21 cellular contexts compared by ENCODE assay signal in the genomic region with DNA sequence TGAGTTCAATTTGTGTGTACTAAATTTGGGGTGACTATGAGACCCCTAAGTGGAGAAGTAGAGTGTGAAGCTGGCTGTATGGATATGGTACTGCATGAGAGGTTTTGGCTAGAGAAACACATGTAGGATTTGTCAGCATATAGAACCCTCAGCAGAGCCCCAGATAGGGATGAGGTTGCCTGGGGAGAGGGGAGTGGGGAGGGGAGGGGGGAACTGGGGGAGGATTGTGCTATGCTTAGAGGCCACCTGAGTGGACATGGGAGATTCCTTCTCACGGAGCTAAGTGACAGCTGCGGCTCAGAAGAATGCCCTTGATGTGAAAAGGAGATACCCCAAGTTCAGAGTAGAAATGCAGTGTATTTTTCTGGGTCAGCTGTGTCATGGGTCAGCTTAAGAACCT.
"Had no signal": no experiment of that assay in that cellular context is flagged by ENCODE, and none has a peak within 500 bp of the region (broad histone marks: within the 10 kb centered on the region; RNA-seq: fewer than 3 reads in every experiment).

No MANE protein-coding gene starts in this region.

- H3K4me1 Mint-ChIP-seq: neural progenitor cell had no signal

- H3K4me1 ChIP-seq: neural progenitor cell had no signal

- H3K4me3 Mint-ChIP-seq: immature natural killer cell; natural killer cell; neural progenitor cell; stimulated activated effector memory CD8-positive, alpha-beta T cell treated with anti-CD3 and anti-CD28 coated beads, Interleukin-12 subunit alpha, Interleukin-12 subunit beta, amount 100 ng/mL, for 72 hours; type B pancreatic cell had no signal

- H3K4me3 ChIP-seq: dorsolateral prefrontal cortex, gastroesophageal sphincter, neural progenitor cell, ovary, suprapubic skin, thyroid gland, uterus had no signal

- H3K27me3 Mint-ChIP-seq: type B pancreatic cell had no signal

- ATAC-seq: gastroesophageal sphincter; left colon; natural killer cell; right cardiac atrium; stimulated activated effector memory CD8-positive, alpha-beta T cell treated with anti-CD3 and anti-CD28 coated beads, Interleukin-12 subunit alpha, Interleukin-12 subunit beta, amount 100 ng/mL, for 72 hours; stimulated activated naive CD8-positive, alpha-beta T cell treated with anti-CD3 and anti-CD28 coated beads, Interleukin-15, Interleukin-2, amounts not matched to agents 100 U/mL and 50 U/mL, for 24 hours had no signal

- H3K27me3 ChIP-seq: dorsolateral prefrontal cortex, gastroesophageal sphincter, neural progenitor cell, ovary, suprapubic skin, thyroid gland, uterus had no signal

- H3K27ac Mint-ChIP-seq: natural killer cell, neural progenitor cell had no signal

- H3K36me3 Mint-ChIP-seq: natural killer cell, neural progenitor cell had no signal

- H3K36me3 ChIP-seq: neural progenitor cell, ovary, uterus had no signal

- H3K9me3 Mint-ChIP-seq: immature natural killer cell; natural killer cell; neural progenitor cell; stimulated activated effector memory CD8-positive, alpha-beta T cell treated with anti-CD3 and anti-CD28 coated beads, Interleukin-12 subunit alpha, Interleukin-12 subunit beta, amount 100 ng/mL, for 72 hours; type B pancreatic cell had no signal

- H3K27ac ChIP-seq: dorsolateral prefrontal cortex, gastroesophageal sphincter, neural progenitor cell, ovary, suprapubic skin, thyroid gland, uterus had no signal

- H3K9me3 ChIP-seq: gastroesophageal sphincter, ovary, suprapubic skin, thyroid gland, uterus had no signal

- DNase-seq: cortex of kidney; dorsolateral prefrontal cortex; effector CD8-positive, alpha-beta T cell; glutamatergic neuron; immature natural killer cell; kidney; left colon; natural killer cell; nucleus accumbens; ovary; right cardiac atrium; stimulated activated CD4-positive, alpha-beta T cell treated with anti-CD3 and anti-CD28 coated beads, Interleukin-4, amount 100 ng/mL, for 1 hour; stimulated activated CD8-positive, alpha-beta memory T cell treated with anti-CD3 and anti-CD28 coated beads, Interleukin-4, amount 100 ng/mL, for 48 hours; stimulated activated naive CD8-positive, alpha-beta T cell treated with anti-CD3 and anti-CD28 coated beads, Interleukin-15, Interleukin-2, amounts not matched to agents 100 U/mL and 50 U/mL, for 24 hours; thyroid gland; uterus had no signal
